ENCODE assay signal across 25 cellular contexts in genomic region chr11:86727105-86727504, GRCh38. TPM values are rescaled to one million over a fixed set of nuclear protein-coding genes. Genes with fewer than 3 reads are reported as not detected.
"Had no signal": no experiment of that assay in that cellular context is flagged by ENCODE, and none has a peak within 500 bp of the region (broad histone marks: within the 10 kb centered on the region; RNA-seq: fewer than 3 reads in every experiment).

No MANE protein-coding gene starts in this region.

- H3K36me3 Mint-ChIP-seq: activated naive CD4-positive, alpha-beta T cell treated with anti-CD3 and anti-CD28 coated beads, Interleukin-2, amount 10 ng/mL, durations not matched to agents 7 days and 5 days; activated naive CD8-positive, alpha-beta T cell treated with anti-CD3 and anti-CD28 coated beads for 36 hours had no signal

- DNase-seq: activated CD4-positive, alpha-beta T cell treated with anti-CD3 and anti-CD28 coated beads, Interleukin-2, amount 50 U/mL, for 1 hour; activated CD4-positive, CD25-positive, alpha-beta regulatory T cell; activated CD8-positive, alpha-beta memory T cell treated with anti-CD3 and anti-CD28 coated beads, Interleukin-2, amount 50 U/mL, for 4 hours; activated CD8-positive, alpha-beta T cell treated with anti-CD3 and anti-CD28 coated beads for 36 hours; activated gamma-delta T cell treated with Interleukin-2 at 50 U/mL for 16 hours; activated naive CD4-positive, alpha-beta T cell treated with anti-CD3 and anti-CD28 coated beads, Interleukin-2, amount 10 ng/mL, durations not matched to agents 7 days and 5 days; activated naive CD8-positive, alpha-beta T cell treated with anti-CD3 and anti-CD28 coated beads for 36 hours; activated T-cell treated with anti-CD3 and anti-CD28 coated beads, Interleukin-2, amount 50 U/mL, for 72 hours; brain microvascular endothelial cell; cerebellar nuclear complex; Karpas-422; MM.1S; NCI-H1105; NCI-H1436; NCI-H1694 treated with DMSO at 0.1 percent for 48 hours; NCI-H2029 treated with DMSO at 0.1 percent for 48 hours; NCI-H510A treated with DMSO at 0.1 percent for 48 hours; NCI-H69; NK-92 treated with Interleukin-12 subunit alpha and Interleukin-12 subunit beta, amount 100 ng/mL, for 24 hours; T-helper 9 cell had no signal

- H3K4me3 ChIP-seq: K562 had no signal

- H3K27ac Mint-ChIP-seq: activated CD8-positive, alpha-beta T cell treated with anti-CD3 and anti-CD28 coated beads for 36 hours; activated naive CD4-positive, alpha-beta T cell treated with anti-CD3 and anti-CD28 coated beads, Interleukin-2, amount 10 ng/mL, durations not matched to agents 7 days and 5 days; activated naive CD8-positive, alpha-beta T cell treated with anti-CD3 and anti-CD28 coated beads for 36 hours; activated T-cell treated with anti-CD3 and anti-CD28 coated beads, Interleukin-2, amount 50 U/mL, for 72 hours; activated T-helper 2 cell treated with anti-CD3 and anti-CD28 coated beads, Interferon-gamma antibody, Interleukin-2, Interleukin-4, amounts not matched to agents 10 μg/mL and 5 μg/mL and 100 μg/mL, durations not matched to agents 14 hours and 24 hours and 36 hours; T-helper 1 cell treated with Interleukin-12 subunit alpha and Interleukin-12 subunit beta and Interleukin-4 antibody, amounts not matched to agents 30 μg/mL and 1 μg/mL, for 36 hours had no signal

- H3K9me3 Mint-ChIP-seq: activated naive CD4-positive, alpha-beta T cell treated with anti-CD3 and anti-CD28 coated beads, Interleukin-2, amount 10 ng/mL, durations not matched to agents 7 days and 5 days had no signal

- H3K4me1 Mint-ChIP-seq: activated naive CD4-positive, alpha-beta T cell treated with anti-CD3 and anti-CD28 coated beads, Interleukin-2, amount 10 ng/mL, durations not matched to agents 7 days and 5 days; activated naive CD8-positive, alpha-beta T cell treated with anti-CD3 and anti-CD28 coated beads for 36 hours had no signal

- H3K27me3 ChIP-seq: brain microvascular endothelial cell had no signal

- H3K27me3 Mint-ChIP-seq: activated CD8-positive, alpha-beta T cell treated with anti-CD3 and anti-CD28 coated beads for 36 hours; activated naive CD4-positive, alpha-beta T cell treated with anti-CD3 and anti-CD28 coated beads, Interleukin-2, amount 10 ng/mL, durations not matched to agents 7 days and 5 days had no signal

- H3K4me3 Mint-ChIP-seq: activated CD8-positive, alpha-beta T cell treated with anti-CD3 and anti-CD28 coated beads for 36 hours; activated naive CD4-positive, alpha-beta T cell treated with anti-CD3 and anti-CD28 coated beads, Interleukin-2, amount 10 ng/mL, durations not matched to agents 7 days and 5 days; activated naive CD8-positive, alpha-beta T cell treated with anti-CD3 and anti-CD28 coated beads for 36 hours; activated T-cell treated with anti-CD3 and anti-CD28 coated beads, Interleukin-2, amount 50 U/mL, for 72 hours; T-helper 1 cell treated with Interleukin-12 subunit alpha and Interleukin-12 subunit beta and Interleukin-4 antibody, amounts not matched to agents 30 μg/mL and 1 μg/mL, for 36 hours had no signal

- ATAC-seq: activated CD8-positive, alpha-beta T cell treated with anti-CD3 and anti-CD28 coated beads for 36 hours; K562; Right ventricle myocardium inferior had no signal

- H3K27ac ChIP-seq: brain microvascular endothelial cell, VCaP had no signal

- H3K36me3 ChIP-seq: brain microvascular endothelial cell had no signal

RNA-seq across cellular contexts. Expression of gene ME3, which starts 54.7 kb away (rescaled TPM):
- total RNA-seq: K562 had no signal
- polyA plus RNA-seq: K562 had no signal
